Comparison of ENCODE assay signal across 8 cellular contexts in the genomic region with DNA sequence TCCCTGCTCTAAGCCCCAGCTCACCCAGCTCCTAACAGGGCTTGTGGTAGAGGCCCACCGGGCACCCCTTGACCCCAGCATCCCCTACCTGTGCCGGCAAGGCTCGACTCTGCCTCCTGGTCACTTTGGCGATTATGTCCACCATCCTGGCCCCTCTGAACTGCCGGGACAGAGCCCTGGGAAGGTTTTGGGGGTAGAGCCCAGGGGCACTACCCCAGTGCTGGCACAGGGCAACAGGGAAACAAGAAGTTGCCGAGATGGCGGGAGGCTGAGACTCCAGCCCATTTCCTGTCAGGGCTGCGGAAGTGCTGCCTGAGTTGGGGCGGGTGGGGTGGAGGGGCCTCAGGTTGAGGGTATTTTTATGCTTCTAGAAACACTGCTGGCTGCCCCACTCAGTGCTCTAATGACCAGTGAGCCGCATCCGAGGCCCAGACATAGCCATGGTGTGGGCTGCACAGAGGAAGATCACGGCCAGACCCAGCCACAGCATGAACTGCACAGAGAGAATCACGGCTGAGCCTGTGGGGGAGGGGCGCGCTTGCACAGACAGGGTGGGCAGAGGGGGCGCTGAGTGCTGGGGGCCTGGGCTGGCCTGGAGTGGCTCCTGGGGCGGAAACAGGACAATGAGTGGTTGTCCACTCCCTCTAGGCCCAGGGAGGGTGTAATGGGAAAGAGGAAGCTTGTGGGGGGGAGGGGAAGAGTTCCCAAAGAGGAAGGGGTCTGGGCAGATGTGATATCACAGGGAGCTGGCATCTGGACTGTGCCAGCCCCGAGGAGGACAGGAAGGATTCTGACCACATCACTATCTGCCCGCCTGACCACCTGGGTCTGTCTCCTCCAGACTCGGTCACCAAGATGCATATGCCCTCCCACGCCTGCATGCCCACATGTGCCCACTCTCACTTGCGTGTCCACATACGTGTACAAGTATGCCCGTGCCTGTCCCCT. TPM values are rescaled to one million over a fixed set of nuclear protein-coding genes. Genes with fewer than 3 reads are reported as not detected.
DNase-seq lines count a peak whose midpoint lies in the region; ATAC-seq and TF ChIP-seq lines count a peak whose summit lies in the region.

No MANE protein-coding gene starts in this region.

- no peak overlapping the region for H4K8ac ChIP-seq in mesendoderm (ENCODE audit: low read depth, low read length)

- no peak overlapping the region for H2BK5ac ChIP-seq in mesendoderm (ENCODE audit: low read length)

- H3K4me3 ChIP-seq in GM12865 (ENCODE audit: low read depth, low read length): peak overlapping the region; percentile 81
- peak overlapping the region; percentile 94 for H3K4me3 ChIP-seq in OCI-LY3 (ENCODE audit: low read length)
- no peak overlapping the region for H3K4me3 ChIP-seq in mesendoderm (ENCODE audit: low read length)

- no peaks in the 10 kb centered on the region for H4K20me1 ChIP-seq in OCI-LY3 (ENCODE audit: insufficient read depth, low read length)

- H4K5ac ChIP-seq in mesendoderm (ENCODE audit: low read length): no peak overlapping the region

- H3K36me3 ChIP-seq in OCI-LY3 (replicated peaks; ENCODE audit: low read depth, low read length) (peaks cover 13% of the 10 kb centered on the region), mesendoderm (ENCODE audit: control insufficient read depth, insufficient read depth, low read length) (no peaks in the 10 kb centered on the region)

- H2BK15ac ChIP-seq in mesendoderm (replicated peaks; ENCODE audit: low read depth): no peak overlapping the region

- peak overlapping the region; percentile 37 for H3K56ac ChIP-seq in mesendoderm (ENCODE audit: low read length)

- TF ChIP-seq CTCF in GM12865 (IDR thresholded peaks at IDR 0.05; ENCODE audit: insufficient read depth, low read depth, low read length, missing control alignments) (no peak), OCI-LY3 (IDR thresholded peaks at IDR 0.05; ENCODE audit: low read depth, low read length) (no peak)

- DNase-seq in GM12865 (ENCODE audit: low read depth) (peak; percentile 81), mesendoderm (no peak), GM03348 (ENCODE audit: low spot score) (no peak), cortex of kidney (lab: John Stamatoyannopoulos, UW) (no peak)
- DNase-seq in activated naive CD4-positive, alpha-beta T cell treated with Interleukin-2 at 50 U/mL for 16 hours: peak; percentile 61

- no peak overlapping the region for H2AK5ac ChIP-seq in mesendoderm (ENCODE audit: low read length)

- H3K4me2 ChIP-seq in OCI-LY3 (ENCODE audit: low read length): peak overlapping the region; percentile 99
- H3K4me2 ChIP-seq in mesendoderm (ENCODE audit: low read length): no peak overlapping the region

- peak overlapping the region; percentile 86 for H2AFZ ChIP-seq in OCI-LY3 (ENCODE audit: low read depth, low read length)

- no peaks in the 10 kb centered on the region for H3K9me3 ChIP-seq in OCI-LY3 (ENCODE audit: insufficient read depth, low read length)

- H3K79me2 ChIP-seq in OCI-LY3 (ENCODE audit: low read length) (peaks cover 27% of the 10 kb centered on the region), mesendoderm (ENCODE audit: control insufficient read depth, insufficient read depth, low read length) (no peaks in the 10 kb centered on the region)

- WGBS in mesendoderm (ENCODE audit: extremely low coverage, insufficient coverage, low lambda C conversion rate): no CpG with 5 or more reads among the region's 24 CpGs

- no peak for ATAC-seq in GM18519 (IDR thresholded peaks at IDR 0.05; ENCODE audit: low FRiP score, unreplicated experiment)

- H3K27me3 ChIP-seq in OCI-LY3 (ENCODE audit: low read depth, low read length): no peaks in the 10 kb centered on the region
- H3K27me3 ChIP-seq in mesendoderm (ENCODE audit: insufficient read depth, low read length, poor library complexity): no peaks in the 10 kb centered on the region

- H3K79me1 ChIP-seq in mesendoderm (ENCODE audit: low read length): no peaks in the 10 kb centered on the region

- H3K9ac ChIP-seq in OCI-LY3 (ENCODE audit: low read length) (peak overlapping the region; percentile 98), mesendoderm (ENCODE audit: low read length) (no peak overlapping the region)

- peak overlapping the region; percentile 81 for H3K27ac ChIP-seq in OCI-LY3 (ENCODE audit: low read length)
- H3K27ac ChIP-seq in mesendoderm (ENCODE audit: low read depth, low read length): no peak overlapping the region
- peak overlapping the region; percentile 39 for H3K27ac ChIP-seq in temporal lobe (ENCODE audit: low read depth, low read length)

- H3K18ac ChIP-seq in mesendoderm (ENCODE audit: low read length): no peak overlapping the region

- no peak overlapping the region for H2BK120ac ChIP-seq in mesendoderm (ENCODE audit: low read depth, low read length)

- H3K4me1 ChIP-seq in OCI-LY3 (ENCODE audit: low read length) (peaks cover 38% of the 10 kb centered on the region), mesendoderm (ENCODE audit: control insufficient read depth, low read depth, low read length) (peaks cover 2% of the 10 kb centered on the region)

- no peak overlapping the region for H3K4ac ChIP-seq in mesendoderm (ENCODE audit: low read depth, low read length)

- no peak overlapping the region for H3K23ac ChIP-seq in mesendoderm (ENCODE audit: low read length)

RNA-seq across cellular contexts. Expression of gene ARHGAP27, which starts 22.3 kb away (rescaled TPM):
- 3.5 TPM for polyA plus RNA-seq in mesendoderm (2013, experiment 1 of 2)
- polyA plus RNA-seq in mesendoderm (2013, experiment 2 of 2): 3.7 TPM
- total RNA-seq in temporal lobe: 3.0 TPM

Comparison
In these comparisons a context has a peak if more than half of its experiments do, and no peak if none do; other contexts are left out.
1. DNase-seq: peak in GM12865 (single experiment) and activated naive CD4-positive, alpha-beta T cell treated with Interleukin-2 at 50 U/mL for 16 hours (single experiment); none in mesendoderm (single experiment), GM03348 (single experiment) and cortex of kidney (single experiment).